In the genomic region with DNA sequence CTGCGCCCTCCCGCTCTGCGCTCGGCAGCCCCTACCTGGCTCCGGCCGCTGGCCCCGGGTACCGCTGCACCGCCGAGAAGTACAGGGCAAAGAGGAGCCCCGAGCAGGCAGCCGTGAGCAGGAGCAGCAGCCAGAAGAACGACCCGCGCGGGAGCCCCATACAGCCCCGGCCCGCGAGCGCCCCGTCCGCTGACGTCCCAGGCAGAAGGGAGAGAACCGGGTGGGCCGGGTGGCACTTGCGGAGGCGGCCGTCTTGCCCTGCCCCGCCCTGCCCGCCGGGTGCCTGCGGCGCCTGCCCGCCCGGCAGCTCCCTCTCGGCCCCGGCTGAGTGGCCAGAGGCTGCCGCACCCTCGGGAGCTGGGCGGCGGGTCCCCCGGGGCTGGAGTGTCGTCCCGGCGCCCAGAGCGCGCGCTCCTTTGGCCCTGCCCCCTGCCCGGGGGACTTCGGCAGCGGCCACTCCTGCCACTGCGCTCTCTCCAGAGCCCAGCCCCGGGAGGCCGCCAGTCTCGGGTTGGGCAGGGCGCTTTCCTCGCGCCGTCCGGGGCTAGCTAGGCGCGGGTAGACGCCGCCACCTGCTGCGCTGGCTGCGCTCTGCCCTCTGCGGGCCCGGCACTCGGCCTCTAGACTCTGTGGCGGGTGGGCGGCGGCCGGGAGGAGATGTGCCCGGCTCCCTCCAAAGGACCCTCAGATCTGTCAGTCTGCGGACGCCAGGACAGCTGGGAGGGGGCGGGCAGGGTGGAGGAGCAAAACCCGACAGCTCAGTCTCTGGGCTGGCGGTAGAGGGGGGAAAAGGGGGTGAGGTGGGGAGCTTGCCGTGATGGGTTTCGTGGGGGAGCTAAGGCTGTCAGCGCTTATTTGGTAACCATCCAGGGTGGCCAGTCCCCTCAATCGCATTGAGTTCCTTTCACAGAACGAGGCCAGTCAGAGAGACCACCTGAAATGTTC, we compare ENCODE assay signal across 8 cellular contexts. TPM values are rescaled to one million over a fixed set of nuclear protein-coding genes. Genes with fewer than 3 reads are reported as not detected.
DNase-seq lines count a peak whose midpoint lies in the region; ATAC-seq and TF ChIP-seq lines count a peak whose summit lies in the region.

A gene (minus strand): TSS at position 212 of the 945 bp plus-strand sequence. CDS start 52 bp downstream, at position 160.

- no peak within 1 kb of the TSS for H3K27ac Mint-ChIP-seq in activated CD4-positive, alpha-beta memory T cell treated with anti-CD3 and anti-CD28 coated beads, Interleukin-2, amount 10 ng/mL, durations not matched to agents 7 days and 5 days

- peak in 1 of 2 donors; percentile 80 for TF ChIP-seq EP300 in tibial nerve (IDR thresholded peaks at IDR 0.05)

- H3K4me3 ChIP-seq in epithelial cell of proximal tubule (ENCODE audit: low read depth, low read length) (peak within 1 kb of the TSS; percentile 69), mucosa of descending colon (peak within 1 kb of the TSS; percentile 9), tibial nerve (peak within 1 kb of the TSS; percentile 56 to 76 (median 69))

- intact Hi-C loops in mucosa of descending colon (cut with DNase I, micrococcal nuclease), result no loop called here

- H3K27me3 Mint-ChIP-seq in activated CD4-positive, alpha-beta memory T cell treated with anti-CD3 and anti-CD28 coated beads, Interleukin-2, amount 10 ng/mL, durations not matched to agents 7 days and 5 days, result peaks cover 58% of the 10 kb centered on the region

- H3K4me1 ChIP-seq in mucosa of descending colon (ENCODE audit: low read depth) (peaks cover 14% of the 10 kb centered on the region), tibial nerve (peaks cover 0 to 43% (median 14%) of the 10 kb centered on the region in 4 donors)

- peak; percentile 92 for ATAC-seq in mucosa of descending colon
- ATAC-seq in HG03469 (IDR thresholded peaks at IDR 0.05; ENCODE audit: unreplicated experiment), result no peak

- POLR2A ChIA-PET in activated CD4-positive, alpha-beta memory T cell treated with anti-CD3 and anti-CD28 coated beads, Interleukin-2, amount 10 ng/mL, durations not matched to agents 7 days and 5 days (lab: Charles Lee), result interaction anchor here (0.8 to 1.6 kb wide), 4 partner anchors 12 to 28 kb away, joined by 4 to 14 read pairs (median 4); no protein-coding TSS in a partner anchor

- DNase-seq in GM03348 (ENCODE audit: low spot score), result peak; percentile 66
- DNase-seq in NCI-H1092 treated with DMSO at 0.1 percent for 48 hours (lab: John Stamatoyannopoulos, UW), result peak; percentile 37
- peak; percentile 53 for DNase-seq in activated CD4-positive, alpha-beta memory T cell treated with anti-CD3 and anti-CD28 coated beads, Interleukin-2, amount 10 ng/mL, durations not matched to agents 7 days and 5 days
- DNase-seq in epithelial cell of proximal tubule (ENCODE audit: low read depth), result no peak
- DNase-seq in mucosa of descending colon, result peak; percentile 76 to 86 (median 77)
- DNase-seq in tibial nerve (ENCODE audit: low spot score in 2 of 2), result peak in 1 of 2 donors; percentile 32
- DNase-seq in GOT3 (lab: John Stamatoyannopoulos, UW), result no peak

- H3K9me3 Mint-ChIP-seq in activated CD4-positive, alpha-beta memory T cell treated with anti-CD3 and anti-CD28 coated beads, Interleukin-2, amount 10 ng/mL, durations not matched to agents 7 days and 5 days, result no peaks in the 10 kb centered on the region

- 1 to 2% methylated on average over 46 to 63 of the region's 84 CpGs for WGBS in tibial nerve, 2 donors

- peak; percentile 39 to 75 for TF ChIP-seq POLR2A in tibial nerve (IDR thresholded peaks at IDR 0.05)

- H3K36me3 ChIP-seq in mucosa of descending colon (ENCODE audit: low read depth) (no peaks in the 10 kb centered on the region), tibial nerve (no peaks in the 10 kb centered on the region)

- H3K9me3 ChIP-seq in mucosa of descending colon (no peaks in the 10 kb centered on the region), tibial nerve (no peaks in the 10 kb centered on the region)

- TF ChIP-seq CTCF in epithelial cell of proximal tubule (conservative IDR thresholded peaks at IDR 0.05; ENCODE audit: low read depth, low read length), result peak; percentile 42
- TF ChIP-seq CTCF in mucosa of descending colon (IDR thresholded peaks at IDR 0.05), result no peak
- peak; percentile 25 to 77 (median 57) for TF ChIP-seq CTCF in tibial nerve (IDR thresholded peaks at IDR 0.05)

- H3K36me3 Mint-ChIP-seq in activated CD4-positive, alpha-beta memory T cell treated with anti-CD3 and anti-CD28 coated beads, Interleukin-2, amount 10 ng/mL, durations not matched to agents 7 days and 5 days (ENCODE audit: low read depth), result no peaks in the 10 kb centered on the region

- H3K27me3 ChIP-seq in tibial nerve, result peaks cover 0 to 12% of the 10 kb centered on the region in 2 donors

- CTCF ChIA-PET in activated CD4-positive, alpha-beta memory T cell treated with anti-CD3 and anti-CD28 coated beads, Interleukin-2, amount 10 ng/mL, durations not matched to agents 7 days and 5 days (lab: Charles Lee), result interaction anchor here (0.8 to 3.0 kb wide), 7 partner anchors 12 to 63 kb away, joined by 4 to 21 read pairs (median 5); no protein-coding TSS in a partner anchor

- H3K4me1 Mint-ChIP-seq in activated CD4-positive, alpha-beta memory T cell treated with anti-CD3 and anti-CD28 coated beads, Interleukin-2, amount 10 ng/mL, durations not matched to agents 7 days and 5 days, result peaks cover 16% of the 10 kb centered on the region

- peak within 1 kb of the TSS; percentile 86 to 95 (median 90) for H3K27ac ChIP-seq in tibial nerve

- H3K4me3 Mint-ChIP-seq in activated CD4-positive, alpha-beta memory T cell treated with anti-CD3 and anti-CD28 coated beads, Interleukin-2, amount 10 ng/mL, durations not matched to agents 7 days and 5 days, result peak within 1 kb of the TSS; percentile 65

RNA-seq across cellular contexts. Expression of the gene that starts here (rescaled TPM):
- total RNA-seq in activated CD4-positive, alpha-beta memory T cell treated with anti-CD3 and anti-CD28 coated beads, Interleukin-2, amount 10 ng/mL, durations not matched to agents 7 days and 5 days, result under 1 TPM; 0.25 to 0.65 TPM
- 1.4 and 2.9 TPM in 2 replicates for total RNA-seq in epithelial cell of proximal tubule
- 10 to 100 TPM in 1 of 3 donors, 1 to 10 TPM in 2; 3.7 to 11.1 (median 4.3) TPM for total RNA-seq in mucosa of descending colon
- 100 to 1,000 TPM in 1 of 4 donors, 10 to 100 TPM in 3; 58.5 to 128 (median 69.1) TPM for total RNA-seq in tibial nerve

Comparison
In these comparisons a context has a peak if more than half of its experiments do, and no peak if none do; other contexts are left out.
1. RNA of the gene that starts here (total RNA-seq): 58.5 to 128 TPM in tibial nerve; 3.7 to 11.1 TPM in mucosa of descending colon, 1.4 to 2.9 TPM in epithelial cell of proximal tubule and 0.25 to 0.65 TPM in activated CD4-positive, alpha-beta memory T cell treated with anti-CD3 and anti-CD28 coated beads, Interleukin-2, amount 10 ng/mL, durations not matched to agents 7 days and 5 days; every median in the first group is over 4 times any median in the second.
2. Peak in DNase-seq in activated CD4-positive, alpha-beta memory T cell treated with anti-CD3 and anti-CD28 coated beads, Interleukin-2, amount 10 ng/mL, durations not matched to agents 7 days and 5 days; RNA of the gene not detected or under 1 TPM.
3. DNase-seq: peak in GM03348 (single experiment), NCI-H1092 treated with DMSO at 0.1 percent for 48 hours (single experiment) and mucosa of descending colon (3 of 3); none in epithelial cell of proximal tubule (single experiment) and GOT3 (single experiment).
4. H3K4me3 ChIP-seq: peak in every context shown above with its lines; median percentile 69 in epithelial cell of proximal tubule; 69 in tibial nerve; 9 in mucosa of descending colon.